ENCODE assay signal across 10 cellular contexts in the genomic region with DNA sequence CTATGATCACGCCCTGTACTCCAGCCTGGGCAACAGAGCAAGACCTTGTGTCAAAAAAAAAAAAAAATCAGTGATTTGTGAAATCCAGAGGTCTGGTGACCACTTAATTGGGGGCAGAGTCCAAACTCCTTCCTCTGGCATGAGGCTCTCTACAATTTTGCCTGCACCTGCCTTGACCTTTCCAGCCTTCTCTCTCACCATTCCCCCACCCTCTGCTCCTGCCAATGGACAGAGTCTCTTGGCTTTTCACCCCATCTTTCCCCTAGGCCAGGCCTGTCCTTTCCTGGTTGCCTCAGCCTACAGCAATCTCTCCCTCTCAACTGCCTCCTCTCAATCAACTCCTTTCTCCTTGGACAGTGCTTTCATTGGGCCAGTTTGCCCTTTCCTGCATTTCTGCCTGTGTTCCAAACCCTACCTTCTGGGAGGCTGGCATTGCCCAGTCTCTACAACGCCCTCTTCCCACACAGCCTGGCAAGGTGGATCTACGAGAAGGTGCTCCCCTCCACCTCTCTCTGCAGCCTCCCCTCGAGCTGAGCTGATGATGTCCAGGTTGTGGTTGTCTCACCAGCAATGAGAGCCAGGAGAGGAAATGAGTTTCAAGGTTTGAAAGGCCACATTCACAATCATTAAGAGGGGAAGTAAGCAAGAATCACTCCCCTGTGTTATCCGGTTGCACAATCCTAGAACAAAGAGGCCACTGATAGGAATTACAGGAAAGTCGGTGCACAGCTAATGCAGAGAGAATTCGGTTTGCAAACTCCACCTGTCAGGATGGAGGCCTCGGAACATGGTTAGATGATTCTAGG. TPM values are rescaled to one million over a fixed set of nuclear protein-coding genes. Genes with fewer than 3 reads are reported as not detected.
A peak's percentile ranks its signal among the peaks of the same experiment; 100 is the strongest.
DNase-seq lines count a peak whose midpoint lies in the region; ATAC-seq and TF ChIP-seq lines count a peak whose summit lies in the region.
"Had no signal": no experiment of that assay in that cellular context is flagged by ENCODE, and none has a peak within 500 bp of the region (broad histone marks: within the 10 kb centered on the region; RNA-seq: fewer than 3 reads in every experiment).

No MANE protein-coding gene starts in this region.

- POLR2A ChIA-PET in activated CD4-positive, alpha-beta memory T cell treated with anti-CD3 and anti-CD28 coated beads for 36 hours (lab: Charles Lee), result no interaction called here

- 25% methylated on average over 8 of the region's 8 CpGs for WGBS in right lobe of liver (ENCODE audit: insufficient coverage, low coverage, low lambda C conversion rate, missing lambda C conversion rate)
- 84 to 87% methylated on average over 5 to 8 of the region's 8 CpGs for WGBS in endodermal cell (ENCODE audit: insufficient coverage in 1 of 2, insufficient read length in 1 of 2), 2 experiments

- H3K27me3 Mint-ChIP-seq in CD14-positive monocyte (ENCODE audit: low read depth in 3 of 3) (peaks cover 3 to 9% (median 7%) of the 10 kb centered on the region in 3 donors), endodermal cell (ENCODE audit: insufficient read depth) (no peaks in the 10 kb centered on the region)
- peaks cover 2% of the 10 kb centered on the region for H3K27me3 Mint-ChIP-seq in activated CD4-positive, alpha-beta memory T cell treated with anti-CD3 and anti-CD28 coated beads for 36 hours

- no peak overlapping the region for H3K9ac ChIP-seq in endodermal cell (ENCODE audit: extremely low read depth, low read length, poor library complexity, severe bottlenecking)

- H3K36me3 ChIP-seq in right lobe of liver (no peaks in the 10 kb centered on the region), endodermal cell (ENCODE audit: control insufficient read depth, insufficient read depth, low read length) (no peaks in the 10 kb centered on the region)

- H3K9me3 Mint-ChIP-seq in CD14-positive monocyte (peaks cover 0 to 3% (median 0%) of the 10 kb centered on the region in 7 donors), endodermal cell (no peaks in the 10 kb centered on the region)
- H3K9me3 Mint-ChIP-seq in activated CD4-positive, alpha-beta memory T cell treated with anti-CD3 and anti-CD28 coated beads for 36 hours, result no peaks in the 10 kb centered on the region
- H3K9me3 Mint-ChIP-seq: activated naive CD8-positive, alpha-beta T cell treated with anti-CD3 and anti-CD28 coated beads, Interleukin-2, amount 10 ng/mL, durations not matched to agents 7 days and 5 days had no signal

- intact Hi-C loops in CD14-positive monocyte (cut with micrococcal nuclease) (no loop called here), right lobe of liver (cut with DNase I) (no loop called here)
- intact Hi-C loops in activated CD4-positive, alpha-beta memory T cell treated with anti-CD3 and anti-CD28 coated beads for 36 hours (cut with micrococcal nuclease), result no loop called here

- H3K4me3 Mint-ChIP-seq in CD14-positive monocyte, result peak overlapping the region; percentile 5 to 50
- H3K4me3 Mint-ChIP-seq in endodermal cell, result no peak overlapping the region
- no peak overlapping the region for H3K4me3 Mint-ChIP-seq in activated CD4-positive, alpha-beta memory T cell treated with anti-CD3 and anti-CD28 coated beads for 36 hours
- H3K4me3 Mint-ChIP-seq: activated naive CD8-positive, alpha-beta T cell treated with anti-CD3 and anti-CD28 coated beads, Interleukin-2, amount 10 ng/mL, durations not matched to agents 7 days and 5 days had no signal

- H3K9me3 ChIP-seq in right lobe of liver (no peaks in the 10 kb centered on the region), endodermal cell (ENCODE audit: control insufficient read depth, low read length) (no peaks in the 10 kb centered on the region)

- CTCF ChIA-PET in activated CD4-positive, alpha-beta memory T cell treated with anti-CD3 and anti-CD28 coated beads for 36 hours (lab: Charles Lee), result no interaction called here

- ATAC-seq in right lobe of liver, result peak; percentile 76 to 92 (median 90)

- H3K27ac Mint-ChIP-seq in CD14-positive monocyte (peak overlapping the region in 2 of 7 donors; percentile 60 to 63), endodermal cell (no peak overlapping the region)
- H3K27ac Mint-ChIP-seq in activated CD4-positive, alpha-beta memory T cell treated with anti-CD3 and anti-CD28 coated beads for 36 hours, result no peak overlapping the region
- H3K27ac Mint-ChIP-seq: activated naive CD8-positive, alpha-beta T cell treated with anti-CD3 and anti-CD28 coated beads, Interleukin-2, amount 10 ng/mL, durations not matched to agents 7 days and 5 days had no signal

- H3K4me1 ChIP-seq in right lobe of liver (peaks cover 0 to 17% (median 5%) of the 10 kb centered on the region in 4 donors), endodermal cell (ENCODE audit: control insufficient read depth, insufficient read depth, low read length) (no peaks in the 10 kb centered on the region)

- no peak for DNase-seq in CD14-positive monocyte (ENCODE audit: low spot score)
- DNase-seq in NOMO-1 treated with DMSO at 0.1 percent for 48 hours (lab: John Stamatoyannopoulos, UW; ENCODE audit: unreplicated experiment), result peak; percentile 89
- DNase-seq in choroid plexus epithelial cell (ENCODE audit: low read depth), result peak; percentile 27
- peak in 1 of 3 donors; percentile 71 for DNase-seq in right lobe of liver
- no peak for DNase-seq in stimulated activated CD4-positive, alpha-beta T cell treated with anti-CD3 and anti-CD28 coated beads, Interleukin-4, amount 100 ng/mL, for 24 hours
- no peak for DNase-seq in endodermal cell
- DNase-seq in erythroblast (lab: John Stamatoyannopoulos, UW), result no peak
- DNase-seq in activated CD4-positive, alpha-beta memory T cell treated with anti-CD3 and anti-CD28 coated beads for 36 hours, result no peak
- DNase-seq: activated naive CD8-positive, alpha-beta T cell treated with anti-CD3 and anti-CD28 coated beads, Interleukin-2, amount 10 ng/mL, durations not matched to agents 7 days and 5 days; NCI-H345 had no signal

- peaks cover 10% of the 10 kb centered on the region for H3K4me1 Mint-ChIP-seq in CD14-positive monocyte
- peaks cover 6% of the 10 kb centered on the region for H3K4me1 Mint-ChIP-seq in endodermal cell
- no peaks in the 10 kb centered on the region for H3K4me1 Mint-ChIP-seq in activated CD4-positive, alpha-beta memory T cell treated with anti-CD3 and anti-CD28 coated beads for 36 hours (ENCODE audit: low read depth)
- H3K4me1 Mint-ChIP-seq: activated naive CD8-positive, alpha-beta T cell treated with anti-CD3 and anti-CD28 coated beads, Interleukin-2, amount 10 ng/mL, durations not matched to agents 7 days and 5 days had no signal

- H3K4me3 ChIP-seq in choroid plexus epithelial cell (ENCODE audit: low read depth, low read length) (no peak overlapping the region), right lobe of liver (no peak overlapping the region), endodermal cell (ENCODE audit: low read length) (no peak overlapping the region)

- TF ChIP-seq CTCF in CD14-positive monocyte (IDR thresholded peaks at IDR 0.05), result no peak
- TF ChIP-seq CTCF in choroid plexus epithelial cell (conservative IDR thresholded peaks at IDR 0.05; ENCODE audit: low read depth, low read length), result no peak
- TF ChIP-seq CTCF in right lobe of liver (IDR thresholded peaks at IDR 0.05), result no peak
- no peak for TF ChIP-seq CTCF in endodermal cell (conservative IDR thresholded peaks at IDR 0.05)

- peak overlapping the region in 2 of 3 donors; percentile 56 to 63 for H3K27ac ChIP-seq in right lobe of liver
- no peak overlapping the region for H3K27ac ChIP-seq in endodermal cell (ENCODE audit: low read depth, low read length)

- H3K36me3 Mint-ChIP-seq in CD14-positive monocyte (no peaks in the 10 kb centered on the region), endodermal cell (ENCODE audit: low read depth) (no peaks in the 10 kb centered on the region)
- no peaks in the 10 kb centered on the region for H3K36me3 Mint-ChIP-seq in activated CD4-positive, alpha-beta memory T cell treated with anti-CD3 and anti-CD28 coated beads for 36 hours
- H3K36me3 Mint-ChIP-seq: activated naive CD8-positive, alpha-beta T cell treated with anti-CD3 and anti-CD28 coated beads, Interleukin-2, amount 10 ng/mL, durations not matched to agents 7 days and 5 days had no signal

- TF ChIP-seq POLR2A in right lobe of liver (IDR thresholded peaks at IDR 0.05) (no peak), erythroblast (IDR thresholded peaks at IDR 0.05; ENCODE audit: low read length) (no peak)

- H3K27me3 ChIP-seq in right lobe of liver, result no peaks in the 10 kb centered on the region
- no peaks in the 10 kb centered on the region for H3K27me3 ChIP-seq in endodermal cell (ENCODE audit: control insufficient read depth, insufficient read depth, low read length, poor library complexity, severe bottlenecking)

RNA-seq across cellular contexts. Expression of a gene that starts 39.5 kb away (rescaled TPM):
- polyA plus RNA-seq in CD14-positive monocyte, result not detected
- total RNA-seq in right lobe of liver (10 to 100 TPM in 5 of 6 experiments, 1 to 10 TPM in 1; 8.8 to 33.3 (median 24.5) TPM), endodermal cell (1 to 10 TPM; 1.1 to 1.6 TPM)
- polyA plus RNA-seq in endodermal cell (2013, experiment 1 of 2), result 0.68 TPM
- polyA plus RNA-seq in endodermal cell (2013, experiment 2 of 2), result 0.62 TPM
- 1 to 10 TPM; 1.4 to 2.3 TPM for total RNA-seq in activated CD4-positive, alpha-beta memory T cell treated with anti-CD3 and anti-CD28 coated beads for 36 hours

Comparison
In these comparisons a context has a peak if more than half of its experiments do, and no peak if none do; other contexts are left out.
1. DNase-seq: peak in NOMO-1 treated with DMSO at 0.1 percent for 48 hours (single experiment) and choroid plexus epithelial cell (single experiment); none in CD14-positive monocyte (single experiment), stimulated activated CD4-positive, alpha-beta T cell treated with anti-CD3 and anti-CD28 coated beads, Interleukin-4, amount 100 ng/mL, for 24 hours (single experiment), endodermal cell (single experiment), erythroblast (0 of 2) and activated CD4-positive, alpha-beta memory T cell treated with anti-CD3 and anti-CD28 coated beads for 36 hours (single experiment).
2. H3K4me3 Mint-ChIP-seq: peak in CD14-positive monocyte (2 of 2); none in endodermal cell (single experiment) and activated CD4-positive, alpha-beta memory T cell treated with anti-CD3 and anti-CD28 coated beads for 36 hours (single experiment).